Comparison of ENCODE assay signal across 8 cellular contexts in the genomic region with DNA sequence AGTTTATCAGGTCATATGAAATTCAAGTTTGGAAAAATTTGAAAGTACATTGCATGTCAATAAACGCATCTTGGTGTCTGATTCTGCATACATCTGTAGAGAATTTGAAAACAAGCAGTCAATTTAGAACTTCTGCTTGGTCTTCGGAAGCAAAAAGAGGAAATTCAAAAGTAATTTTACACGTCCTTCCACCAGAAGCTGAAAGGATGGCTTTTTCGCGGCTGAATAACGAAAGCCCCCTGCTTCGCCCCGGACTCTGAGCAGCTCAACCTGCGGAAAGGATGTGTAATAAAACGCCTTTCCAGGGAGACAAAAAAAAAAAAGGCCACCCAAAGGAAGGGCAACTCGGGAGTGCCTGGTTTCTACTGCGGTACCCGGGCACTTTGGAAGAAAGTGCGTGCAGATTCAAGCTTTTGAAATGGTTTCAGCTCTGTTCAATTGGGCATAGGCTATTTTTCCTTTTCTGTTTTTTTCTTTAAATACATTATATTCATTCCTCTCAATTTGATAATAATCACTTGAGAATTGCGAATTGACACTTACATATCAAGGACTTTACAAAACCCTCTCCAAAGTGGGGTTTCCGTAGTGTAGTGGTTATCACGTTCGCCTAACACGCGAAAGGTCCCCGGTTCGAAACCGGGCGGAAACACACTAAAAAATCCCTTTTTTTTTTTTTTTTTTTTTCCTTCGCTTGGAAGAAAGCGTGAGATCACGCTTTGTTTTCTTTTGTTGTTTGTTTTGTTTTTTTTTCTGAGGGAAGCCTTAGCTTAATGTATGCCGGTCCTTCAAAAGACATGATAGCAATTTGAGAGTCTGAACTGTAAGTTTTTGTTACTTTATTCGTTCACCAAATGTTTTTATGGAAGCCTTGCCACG. TPM values are rescaled to one million over a fixed set of nuclear protein-coding genes. Genes with fewer than 3 reads are reported as not detected.
DNase-seq lines count a peak whose midpoint lies in the region; ATAC-seq and TF ChIP-seq lines count a peak whose summit lies in the region.

No MANE protein-coding gene starts in this region.

- no peak overlapping the region for H3K18ac ChIP-seq in trophoblast cell (ENCODE audit: low read length)

- H3K4me3 ChIP-seq in SU-DHL-6 (ENCODE audit: insufficient read depth, low read length, poor library complexity, severe bottlenecking) (peak overlapping the region; percentile 86), heart right ventricle (peak overlapping the region; percentile 67 to 94 (median 87)), trophoblast cell (ENCODE audit: low read depth, low read length) (peak overlapping the region; percentile 33), vagina (peak overlapping the region; percentile 78 to 91)

- H2BK12ac ChIP-seq in trophoblast cell (ENCODE audit: low read length) = no peak overlapping the region

- H2AFZ ChIP-seq in SU-DHL-6 (ENCODE audit: low read depth, low read length, severe bottlenecking) = peak overlapping the region; percentile 99
- H2AFZ ChIP-seq in trophoblast cell (ENCODE audit: insufficient read depth, low read length, poor library complexity) = peak overlapping the region; percentile 30

- H3K9ac ChIP-seq in SU-DHL-6 (ENCODE audit: low read length) (peak overlapping the region; percentile 85), trophoblast cell (ENCODE audit: low read length) (no peak overlapping the region)

- H3K79me2 ChIP-seq in SU-DHL-6 (ENCODE audit: insufficient read depth, low read length) (peaks cover 34% of the 10 kb centered on the region), trophoblast cell (ENCODE audit: control insufficient read depth, insufficient read depth, low read length, poor library complexity) (peaks cover 7% of the 10 kb centered on the region)

- H2BK5ac ChIP-seq in trophoblast cell (ENCODE audit: low read depth, low read length, poor library complexity) = no peak overlapping the region

- H3K4me2 ChIP-seq in SU-DHL-6 (ENCODE audit: low read depth, low read length, poor library complexity, severe bottlenecking) (peak overlapping the region; percentile 96), trophoblast cell (ENCODE audit: low read length) (peak overlapping the region; percentile 78)

- no peak overlapping the region for H3K4ac ChIP-seq in trophoblast cell (ENCODE audit: low read depth, low read length)

- H3K36me3 ChIP-seq in SU-DHL-6 (ENCODE audit: low read length) = peaks cover 15% of the 10 kb centered on the region
- peaks cover 0 to 28% (median 9%) of the 10 kb centered on the region in 9 donors for H3K36me3 ChIP-seq in heart right ventricle
- H3K36me3 ChIP-seq in trophoblast cell (ENCODE audit: control insufficient read depth in 1 of 2, insufficient read depth in 2 of 2, low read length in 2 of 2) = peaks cover 1 to 5% of the 10 kb centered on the region in 2 experiments
- peaks cover 0 to 3% of the 10 kb centered on the region in 2 donors for H3K36me3 ChIP-seq in vagina

- H3K9me2 ChIP-seq in SU-DHL-6 (replicated peaks; ENCODE audit: insufficient read depth, low read length) = no peaks in the 10 kb centered on the region

- no peak overlapping the region for H2BK120ac ChIP-seq in trophoblast cell (ENCODE audit: insufficient read depth, low read length, poor library complexity)

- H4K20me1 ChIP-seq in SU-DHL-6 (ENCODE audit: low read depth, low read length) = no peaks in the 10 kb centered on the region

- H3K27ac ChIP-seq in SU-DHL-6 (ENCODE audit: low read depth, low read length) (peak overlapping the region; percentile 94), heart right ventricle (peak overlapping the region; percentile 95 to 100 (median 98)), trophoblast cell (ENCODE audit: low read depth, low read length) (peak overlapping the region; percentile 92), vagina (peak overlapping the region; percentile 100)

- H3K79me1 ChIP-seq in trophoblast cell (ENCODE audit: low read length) = peaks cover 14% of the 10 kb centered on the region

- no peak overlapping the region for H3K14ac ChIP-seq in trophoblast cell (ENCODE audit: low read length)

- DNase-seq in AG08395 (ENCODE audit: low spot score) (peak; percentile 41), NCI-H1436 (lab: John Stamatoyannopoulos, UW) (peak; percentile 89), amniotic stem cell (lab: John Stamatoyannopoulos, UW) (peak; percentile 57), heart right ventricle (peak; percentile 32 to 39), trophoblast cell (peak; percentile 45 to 93), vagina (ENCODE audit: extremely low spot score in 2 of 2) (no peak)

- WGBS in heart right ventricle, 2 donors = 0 to 1% methylated on average over 30 of the region's 30 CpGs
- no CpG with 5 or more reads among the region's 30 CpGs for WGBS in trophoblast cell (ENCODE audit: extremely low coverage, insufficient coverage, insufficient read length)

- TF ChIP-seq POLR2A in vagina (IDR thresholded peaks at IDR 0.05) = no peak

- no peaks in the 10 kb centered on the region for H3K9me3 ChIP-seq in SU-DHL-6 (ENCODE audit: insufficient read depth, low read length)
- peaks cover 0 to 4% (median 0%) of the 10 kb centered on the region in 11 donors for H3K9me3 ChIP-seq in heart right ventricle
- no peaks in the 10 kb centered on the region for H3K9me3 ChIP-seq in trophoblast cell (ENCODE audit: insufficient read depth, low read depth, low read length)
- no peaks in the 10 kb centered on the region for H3K9me3 ChIP-seq in vagina

- TF ChIP-seq CTCF in SU-DHL-6 (IDR thresholded peaks at IDR 0.05; ENCODE audit: insufficient read depth, low read length, poor library complexity, severe bottlenecking) (no peak), heart right ventricle (IDR thresholded peaks at IDR 0.05) (no peak), vagina (IDR thresholded peaks at IDR 0.05) (no peak)

- H4K8ac ChIP-seq in trophoblast cell (ENCODE audit: low read depth, low read length) = no peak overlapping the region

- H3F3A ChIP-seq in SU-DHL-6 (ENCODE audit: insufficient read depth) = peaks cover 34% of the 10 kb centered on the region

- intact Hi-C loops in heart right ventricle (cut with DNase I) (loop anchor here in 4 of 10 donors (5.0 to 10.0 kb wide), 4 partner anchors 195 to 1727 kb away; a partner anchor contains a TSS), vagina (cut with DNase I) (no loop called here)

- no peak overlapping the region for H4K91ac ChIP-seq in trophoblast cell (ENCODE audit: low read depth, low read length)

- no peak overlapping the region for H4K12ac ChIP-seq in trophoblast cell (ENCODE audit: low read depth, low read length)

- H3K23ac ChIP-seq in trophoblast cell (ENCODE audit: low read length) = no peak overlapping the region

- peak; percentile 18 for ATAC-seq in GM21423 (IDR thresholded peaks at IDR 0.05; ENCODE audit: unreplicated experiment)
- ATAC-seq in heart right ventricle = peak; percentile 18 to 52 (median 39)

- H2AK5ac ChIP-seq in trophoblast cell (ENCODE audit: low read length) = no peak overlapping the region

- no peaks in the 10 kb centered on the region for H3K27me3 ChIP-seq in SU-DHL-6 (ENCODE audit: low read length)
- no peaks in the 10 kb centered on the region for H3K27me3 ChIP-seq in heart right ventricle
- no peaks in the 10 kb centered on the region for H3K27me3 ChIP-seq in trophoblast cell (ENCODE audit: insufficient read depth, low read length)
- H3K27me3 ChIP-seq in vagina = no peaks in the 10 kb centered on the region

- H3K4me1 ChIP-seq in heart right ventricle = peaks cover 5 to 37% (median 28%) of the 10 kb centered on the region in 9 donors
- no peaks in the 10 kb centered on the region for H3K4me1 ChIP-seq in trophoblast cell (ENCODE audit: control insufficient read depth in 1 of 2, insufficient read depth in 2 of 2, low read length in 2 of 2)
- peaks cover 25% of the 10 kb centered on the region for H3K4me1 ChIP-seq in vagina

RNA-seq across cellular contexts. Expression of a gene that starts 1.3 kb away (rescaled TPM):
- 10 to 100 TPM; 10.1 to 13.6 (median 12.0) TPM for total RNA-seq in heart right ventricle
- polyA plus RNA-seq in heart right ventricle = 1 to 10 TPM; 5.9 to 6.7 TPM
- polyA plus RNA-seq in trophoblast cell (2013) = 12.6 TPM in 2 replicates
- 16.7 TPM for total RNA-seq in vagina

RNA-seq across cellular contexts. Expression of a gene that starts 2.5 kb away (rescaled TPM):
- total RNA-seq in heart right ventricle (1 to 10 TPM in 1 of 10 donors, under 1 TPM in 9; 0.30 to 1.1 (median 0.50) TPM), vagina (1.7 TPM)
- polyA plus RNA-seq in heart right ventricle = under 1 TPM; 0.15 to 0.52 TPM
- 0.44 and 0.49 TPM in 2 replicates for polyA plus RNA-seq in trophoblast cell (2013)

RNA-seq across cellular contexts. Expression of a gene that starts 7.0 kb away (rescaled TPM):
- total RNA-seq in heart right ventricle (1 to 10 TPM in 6 of 10 donors, under 1 TPM in 1, not detected in 3; 0.81 to 5.1 (median 2.8) TPM), vagina (204 TPM)
- under 1 TPM in 1 of 2 donors, not detected in 1; 0.20 TPM for polyA plus RNA-seq in heart right ventricle
- 0.29 TPM in 1 of 2 replicates, not detected in the other for polyA plus RNA-seq in trophoblast cell (2013)

RNA-seq across cellular contexts. Expression of a gene that starts 40.8 kb away (rescaled TPM):
- total RNA-seq in heart right ventricle (under 1 TPM in 2 of 10 donors, not detected in 8; 0.14 to 0.24 TPM), vagina (not detected)
- polyA plus RNA-seq in heart right ventricle = not detected
- polyA plus RNA-seq in trophoblast cell (2013) = 0.03 TPM in 2 replicates

RNA-seq across cellular contexts. Expression of a gene that starts 40.8 kb away (rescaled TPM):
- 1 to 10 TPM in 8 of 10 donors, under 1 TPM in 2; 0.66 to 3.1 (median 1.6) TPM for total RNA-seq in heart right ventricle
- polyA plus RNA-seq in heart right ventricle = 1 to 10 TPM in 1 of 2 donors, under 1 TPM in 1; 0.80 to 4.4 TPM
- polyA plus RNA-seq in trophoblast cell (2013) = 0.37 and 0.49 TPM in 2 replicates
- total RNA-seq in vagina = 0.49 TPM

Comparison
In these comparisons a context has a peak if more than half of its experiments do, and no peak if none do; other contexts are left out.
1. DNase-seq: peak in AG08395 (single experiment), NCI-H1436 (single experiment), amniotic stem cell (single experiment), heart right ventricle (2 of 2) and trophoblast cell (2 of 2); none in vagina (0 of 2).
2. H3K4me3 ChIP-seq: peak in every context shown above with its lines; median percentile 87 in heart right ventricle; 86 in SU-DHL-6; 84 in vagina; 33 in trophoblast cell.
3. RNA of a gene that starts 7.0 kb away (total RNA-seq): 204 TPM in vagina (single experiment); 0.81 to 5.1 TPM in heart right ventricle; every median in the first group is over 10 times any median in the second.
4. Peak in every context shown above with its lines, with median percentiles within 50 percentile points of each other: H3K27ac ChIP-seq.